31 cellular contexts compared by ENCODE assay signal in genomic region chr13:67351114-67351513, GRCh38.
DNase-seq lines count a peak whose midpoint lies in the region; ATAC-seq, FAIRE-seq and TF ChIP-seq lines count a peak whose summit lies in the region.
"Had no signal": no experiment of that assay in that cellular context is flagged by ENCODE, and none has a peak within 500 bp of the region (broad histone marks: within the 10 kb centered on the region; RNA-seq: fewer than 3 reads in every experiment).

No MANE protein-coding gene starts in this region.

- H3K56ac ChIP-seq in IMR-90 (ENCODE audit: extremely low read depth, insufficient read depth, low read length): no peak overlapping the region

- intact Hi-C loops in IMR-90 (cut with micrococcal nuclease): no loop called here
- intact Hi-C loops in K562 (cut with micrococcal nuclease): no loop called here

- H2BK15ac ChIP-seq in IMR-90 (ENCODE audit: low read depth, low read length): no peak overlapping the region

- H3K9ac ChIP-seq in IMR-90 (ENCODE audit: low read depth, low read length) (no peak overlapping the region), K562 (ENCODE audit: insufficient read depth in 1 of 2, low read depth in 2 of 2, low read length in 2 of 2) (no peak overlapping the region)
- H3K9ac ChIP-seq: BLaER1; BLaER1 treated with 17β-estradiol and CSF1 and Interleukin-3, amounts not matched to agents 10 nM and 100 nM had no signal

- no peak overlapping the region for H3K23ac ChIP-seq in IMR-90 (ENCODE audit: low read depth, low read length)

- H4K20me1 ChIP-seq in IMR-90 (ENCODE audit: insufficient read depth, low read length) (no peaks in the 10 kb centered on the region), K562 (replicated peaks; ENCODE audit: control insufficient read depth, insufficient read depth, low read length) (no peaks in the 10 kb centered on the region)
- H4K20me1 ChIP-seq: BLaER1; BLaER1 treated with 17β-estradiol and CSF1 and Interleukin-3, amounts not matched to agents 10 nM and 100 nM had no signal

- TF ChIP-seq POLR2A in IMR-90 (IDR thresholded peaks at IDR 0.05; ENCODE audit: low read depth, low read length) (no peak), K562 (conservative IDR thresholded peaks at IDR 0.05) (no peak)

- no peaks in the 10 kb centered on the region for H3K4me1 ChIP-seq in IMR-90 (ENCODE audit: control insufficient read depth, insufficient read depth, low read length)
- no peaks in the 10 kb centered on the region for H3K4me1 ChIP-seq in K562 (replicated peaks in 1 of 2; ENCODE audit: control insufficient read depth in 2 of 2, insufficient read depth in 2 of 2, low read length in 2 of 2)
- H3K4me1 ChIP-seq: A549, BE2C, Caco-2 had no signal

- H3K79me2 ChIP-seq in K562 (ENCODE audit: control insufficient read depth, insufficient read depth, low read length): no peaks in the 10 kb centered on the region

- no peak overlapping the region for H4K8ac ChIP-seq in IMR-90 (ENCODE audit: low read depth in 2 of 2, low read length in 2 of 2)

- CTCF ChIA-PET in IMR-90 (lab: Yijun Ruan, JAX) (no interaction called here), K562 (lab: Yijun Ruan, JAX; ENCODE audit: low intra/inter-chr PET ratio) (no interaction called here)

- H3K79me1 ChIP-seq in IMR-90 (ENCODE audit: low read depth in 1 of 2, low read length in 2 of 2): no peaks in the 10 kb centered on the region

- no peak overlapping the region for H2BK5ac ChIP-seq in IMR-90 (ENCODE audit: low read depth, low read length, poor library complexity, severe bottlenecking)

- no peaks in the 10 kb centered on the region for H3K9me3 ChIP-seq in IMR-90 (ENCODE audit: control insufficient read depth, insufficient read depth, low read length)
- no peaks in the 10 kb centered on the region for H3K9me3 ChIP-seq in K562 (replicated peaks; ENCODE audit: control insufficient read depth, insufficient read depth, low read depth, low read length)
- H3K9me3 ChIP-seq: A549, BE2C, Caco-2 had no signal

- H3K9me1 ChIP-seq in IMR-90 (ENCODE audit: insufficient read depth, low read length) (no peaks in the 10 kb centered on the region), K562 (ENCODE audit: control insufficient read depth, insufficient read depth, low read length) (no peaks in the 10 kb centered on the region)

- no CpG with 5 or more reads among the region's 1 CpG for WGBS in IMR-90 (ENCODE audit: extremely low coverage in 2 of 2, insufficient read length in 1 of 2), 2 experiments
- WGBS in K562 (ENCODE audit: insufficient coverage, low coverage, missing lambda C conversion rate): 17% methylated on average over 1 of the region's 1 CpG

- H3K14ac ChIP-seq in IMR-90 (replicated peaks; ENCODE audit: low read depth, low read length): no peak overlapping the region

- TF ChIP-seq RAD21 in IMR-90 (IDR thresholded peaks at IDR 0.05; ENCODE audit: low read length) (no peak), K562 (CRISPR knock-in tag; conservative IDR thresholded peaks at IDR 0.05 in 1 of 2, IDR thresholded peaks at IDR 0.05 in 1 of 2) (no peak)

- H3K27ac ChIP-seq in IMR-90 (ENCODE audit: insufficient read depth, low read length) (no peak overlapping the region), K562 (ENCODE audit: extremely low read depth, low read depth, low read length) (no peak overlapping the region)
- H3K27ac ChIP-seq: 22Rv1; A549; BLaER1; BLaER1 treated with 17β-estradiol and CSF1 and Interleukin-3, amounts not matched to agents 10 nM and 100 nM; C4-2B had no signal

- no peak overlapping the region for H2BK120ac ChIP-seq in IMR-90 (ENCODE audit: low read depth, low read length)

- DNase-seq in IMR-90 (no peak), K562 (ENCODE audit: extremely low read depth in 1 of 4, low spot score in 3 of 4) (no peak)
- DNase-seq in activated CD4-positive, alpha-beta T cell treated with anti-CD3 and anti-CD28 coated beads for 1 hour: no peak
- DNase-seq: 8988T; ACHN; AML-193; BE2C; C1 segment of cervical spinal cord; Caco-2; Calu3; CD4-positive, alpha-beta memory T cell; CD4-positive, alpha-beta T cell; CD4-positive, CD25-positive, alpha-beta regulatory T cell; CD8-positive, alpha-beta memory T cell; CD8-positive, alpha-beta T cell; COR-L47; DMS 273 treated with DMSO at 0.1 percent for 48 hours; DMS153; DMS53; DMS79; DMS79 treated with DMSO at 0.1 percent for 48 hours; DND-41; EL had no signal

- H3K36me3 ChIP-seq in IMR-90 (ENCODE audit: control insufficient read depth, insufficient read depth, low read length) (no peaks in the 10 kb centered on the region), K562 (ENCODE audit: control insufficient read depth, insufficient read depth, low read length) (no peaks in the 10 kb centered on the region)
- H3K36me3 ChIP-seq: BE2C; BLaER1; BLaER1 treated with 17β-estradiol and CSF1 and Interleukin-3, amounts not matched to agents 10 nM and 100 nM had no signal

- no peak overlapping the region for H2BK20ac ChIP-seq in IMR-90 (ENCODE audit: low read depth, low read length)

- dilution Hi-C loops in IMR-90 (cut with HindIII; ENCODE audit: low sequenced_read_pairs, unreplicated experiment): no loop called here

- H4K91ac ChIP-seq in IMR-90 (ENCODE audit: insufficient read depth, low read depth, low read length): no peak overlapping the region

- no peak overlapping the region for H2AK5ac ChIP-seq in IMR-90 (ENCODE audit: low read depth, low read length)

- no peak for TF ChIP-seq EP300 in K562 (IDR thresholded peaks at IDR 0.05; ENCODE audit: low read length)

- H3K4me2 ChIP-seq in IMR-90 (ENCODE audit: low read depth, low read length) (no peak overlapping the region), K562 (ENCODE audit: insufficient read depth, low read length) (no peak overlapping the region)
- H3K4me2 ChIP-seq: A549; BLaER1; BLaER1 treated with 17β-estradiol and CSF1 and Interleukin-3, amounts not matched to agents 10 nM and 100 nM had no signal

- BruUV-seq in IMR-90 (replicated peaks; lab: Mats Ljungman, UMichigan): no TSS peak
- no TSS peak for BruUV-seq in K562 (replicated peaks; lab: Mats Ljungman, UMichigan)

- no peak overlapping the region for H2AK9ac ChIP-seq in IMR-90 (replicated peaks; ENCODE audit: low read depth, low read length, poor library complexity)

- no peak overlapping the region for H3K18ac ChIP-seq in IMR-90 (ENCODE audit: low read depth, low read length)

- FAIRE-seq in K562 (lab: Jason Lieb, UNC): no peak
- FAIRE-seq: A204.1, A549, D721Med had no signal

- H3K4me3 ChIP-seq in IMR-90 (ENCODE audit: insufficient read depth, low read depth, low read length): no peak overlapping the region
- no peak overlapping the region for H3K4me3 ChIP-seq in K562
- H3K4me3 ChIP-seq: A549; BLaER1; BLaER1 treated with 17β-estradiol and CSF1 and Interleukin-3, amounts not matched to agents 10 nM and 100 nM had no signal

- no peak overlapping the region for H3K4ac ChIP-seq in IMR-90 (ENCODE audit: low read depth, low read length)

- no peak overlapping the region for H4K5ac ChIP-seq in IMR-90 (ENCODE audit: low read depth, low read length)

- no peak for TF ChIP-seq CTCF in IMR-90 (conservative IDR thresholded peaks at IDR 0.05; ENCODE audit: low read depth, low read length)
- TF ChIP-seq CTCF in K562 (IDR thresholded peaks at IDR 0.05 in 2 of 3, conservative IDR thresholded peaks at IDR 0.05 in 1 of 3; ENCODE audit: insufficient read depth in 2 of 3, low read depth in 1 of 3, low read length in 3 of 3): no peak

- ATAC-seq in IMR-90 (ENCODE audit: low read depth): no peak
- no peak for ATAC-seq in K562
- no peak for ATAC-seq in GM21717 (IDR thresholded peaks at IDR 0.05; ENCODE audit: unreplicated experiment)
- ATAC-seq: A549; CD8-positive, alpha-beta T cell had no signal

- H3K27me3 ChIP-seq in IMR-90 (ENCODE audit: control insufficient read depth, insufficient read depth, low read length) (no peaks in the 10 kb centered on the region), K562 (ENCODE audit: control insufficient read depth in 2 of 2, insufficient read depth in 2 of 2, low read length in 2 of 2) (no peaks in the 10 kb centered on the region)
- H3K27me3 ChIP-seq: BE2C; BLaER1; BLaER1 treated with 17β-estradiol and CSF1 and Interleukin-3, amounts not matched to agents 10 nM and 100 nM had no signal

- POLR2A ChIA-PET in IMR-90 (lab: Charles Lee; ENCODE audit: unreplicated experiment): no interaction called here
- POLR2A ChIA-PET in K562 (lab: Yijun Ruan, JAX): no interaction called here

- H2AFZ ChIP-seq in IMR-90 (replicated peaks; ENCODE audit: low read length, poor library complexity) (no peak overlapping the region), K562 (ENCODE audit: low read depth, low read length) (no peak overlapping the region)

- in situ Hi-C loops in IMR-90 (cut with MboI; ENCODE audit: low sequenced_read_pairs) (no loop called here), K562 (cut with MboI) (no loop called here)

TF ChIP-seq in IMR-90, 13 proteins besides CTCF, POLR2A, EP300 and RAD21:
- TF ChIP-seq FOS (IDR thresholded peaks at IDR 0.05; ENCODE audit: low read depth, low read length) (no peak), CEBPB (IDR thresholded peaks at IDR 0.05; ENCODE audit: low read depth, low read length) (peak; percentile 71), CHD1 (IDR thresholded peaks at IDR 0.05; ENCODE audit: low read depth, low read length) (no peak)

TF ChIP-seq in K562, 482 proteins besides CTCF, POLR2A, EP300 and RAD21:
- no peak for TF ChIP-seq FIP1L1 (IDR thresholded peaks at IDR 0.05; ENCODE audit: low read depth, low read length, poor library complexity, severe bottlenecking)
- TF ChIP-seq CEBPB (tag; IDR thresholded peaks at IDR 0.05): peak; percentile 48; the same call in 1 of the 2 replicates
- no peak for TF ChIP-seq C11orf30 (IDR thresholded peaks at IDR 0.05; ENCODE audit: low read depth)
- TF ChIP-seq CEBPG (CRISPR knock-in tag; IDR thresholded peaks at IDR 0.05): no peak
- peak in 1 of 2 experiments; percentile 77; a peak in 2 of 4 replicates for TF ChIP-seq CEBPG (tag; conservative IDR thresholded peaks at IDR 0.05 in 1 of 2, IDR thresholded peaks at IDR 0.05 in 1 of 2)
- TF ChIP-seq ARID3A (IDR thresholded peaks at IDR 0.05; ENCODE audit: borderline replicate concordance, low read depth, low read length): no peak
TF ChIP-seq in K562: peak in this region for 2.
